1 cellular context compared by ENCODE assay signal in genomic region chr12:132813443-132813842, GRCh38.
TF ChIP-seq lines count a peak whose summit lies in the region.

No MANE protein-coding gene starts in this region.

TF ChIP-seq in GM12878, 131 proteins besides CTCF, POLR2A, EP300 and RAD21:
- TF ChIP-seq ZNF592 (IDR thresholded peaks at IDR 0.05) (no peak), SMC3 (IDR thresholded peaks at IDR 0.05; ENCODE audit: borderline replicate concordance, low read length) (no peak), ZNF384 (IDR thresholded peaks at IDR 0.05; ENCODE audit: borderline replicate concordance, low read depth, low read length) (no peak), MYB (IDR thresholded peaks at IDR 0.05; ENCODE audit: borderline replicate concordance, low read depth, low read length) (no peak)
